In the genomic region with DNA sequence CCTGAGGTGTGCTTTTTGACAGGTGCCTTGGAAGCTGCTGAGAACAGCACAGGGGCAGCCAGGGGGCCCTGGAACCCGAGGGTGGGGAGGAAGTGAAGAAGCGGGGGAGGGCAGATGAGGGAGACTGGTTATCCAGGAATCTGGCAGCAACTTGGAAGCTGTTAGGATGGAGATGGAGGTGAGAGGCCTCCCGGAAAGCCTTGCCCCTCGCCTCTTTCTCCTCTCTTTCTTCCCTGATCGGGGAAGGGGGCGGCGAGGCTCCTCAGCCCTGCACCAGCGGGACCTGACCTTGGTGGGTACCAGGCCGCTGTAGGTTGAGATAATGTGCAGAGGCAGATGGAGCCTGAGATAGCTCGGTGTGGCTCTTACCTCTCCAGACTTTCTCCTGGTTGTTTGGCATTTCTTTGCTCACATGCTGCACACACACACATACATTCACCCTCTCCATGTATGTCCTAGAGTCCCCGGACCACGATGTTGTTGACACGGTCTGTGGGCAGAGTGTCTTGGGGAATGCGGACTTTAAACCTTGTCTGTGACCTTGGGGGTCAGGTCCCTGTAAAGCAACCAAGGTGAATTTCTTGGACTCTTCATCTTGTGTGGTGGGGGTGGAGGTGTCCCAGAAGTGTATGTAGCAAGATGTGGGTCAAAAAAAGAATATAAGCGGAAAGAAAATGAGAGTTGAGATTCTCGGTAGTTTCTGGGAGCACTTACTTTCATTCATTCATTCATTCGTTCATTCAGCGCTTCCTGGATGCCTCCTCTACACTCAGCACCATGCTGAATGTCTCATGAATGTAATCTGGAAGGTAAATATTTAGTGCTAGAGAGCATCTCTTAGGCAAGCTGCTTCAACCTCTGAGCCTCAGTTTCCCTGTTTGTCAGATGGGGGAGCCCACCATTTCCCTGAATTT, we compare ENCODE assay signal across 9 cellular contexts. TPM values are rescaled to one million over a fixed set of nuclear protein-coding genes. Genes with fewer than 3 reads are reported as not detected.
DNase-seq lines count a peak whose midpoint lies in the region; ATAC-seq and TF ChIP-seq lines count a peak whose summit lies in the region.
"Had no signal": no experiment of that assay in that cellular context is flagged by ENCODE, and none has a peak within 500 bp of the region (broad histone marks: within the 10 kb centered on the region; RNA-seq: fewer than 3 reads in every experiment).

No MANE protein-coding gene starts in this region.

- no TSS peak for BruUV-seq in Panc1 (replicated peaks; lab: Mats Ljungman, UMichigan)

- no peaks in the 10 kb centered on the region for H3K27me3 Mint-ChIP-seq in osteocyte (ENCODE audit: unreplicated experiment)
- H3K27me3 Mint-ChIP-seq in activated CD4-positive, alpha-beta T cell treated with anti-CD3 and anti-CD28 coated beads, Interleukin-2, amount 10 ng/mL, durations not matched to agents 24 days and 14 days = peaks cover 29% of the 10 kb centered on the region

- H3K9me3 Mint-ChIP-seq in osteocyte (ENCODE audit: unreplicated experiment) = no peaks in the 10 kb centered on the region
- no peaks in the 10 kb centered on the region for H3K9me3 Mint-ChIP-seq in activated CD4-positive, alpha-beta T cell treated with anti-CD3 and anti-CD28 coated beads, Interleukin-2, amount 10 ng/mL, durations not matched to agents 24 days and 14 days

- H3F3A ChIP-seq in GM23248 (ENCODE audit: insufficient read depth) = no peaks in the 10 kb centered on the region

- TF ChIP-seq CTCF in Panc1 (IDR thresholded peaks at IDR 0.05) (no peak), esophagus squamous epithelium (IDR thresholded peaks at IDR 0.05) (no peak), osteocyte (IDR thresholded peaks at IDR 0.05) (no peak)

- H3K4me1 ChIP-seq in GM23248 (ENCODE audit: insufficient read depth) = no peaks in the 10 kb centered on the region; the same call in 1 of the 2 replicates
- H3K4me1 ChIP-seq in Panc1 (ENCODE audit: control insufficient read depth, insufficient read depth, low read length) = peaks cover 31% of the 10 kb centered on the region
- H3K4me1 ChIP-seq in esophagus squamous epithelium = peaks cover 5 to 49% (median 19%) of the 10 kb centered on the region in 3 donors

- H3K27ac Mint-ChIP-seq in osteocyte (ENCODE audit: unreplicated experiment) = no peak overlapping the region
- no peak overlapping the region for H3K27ac Mint-ChIP-seq in activated CD4-positive, alpha-beta T cell treated with anti-CD3 and anti-CD28 coated beads, Interleukin-2, amount 10 ng/mL, durations not matched to agents 24 days and 14 days
- H3K27ac Mint-ChIP-seq: activated CD8-positive, alpha-beta memory T cell treated with anti-CD3 and anti-CD28 coated beads, Interleukin-2, amount 10 ng/mL, durations not matched to agents 7 days and 5 days had no signal

- H3K36me3 ChIP-seq in GM23248 (ENCODE audit: low read depth) = no peaks in the 10 kb centered on the region
- no peaks in the 10 kb centered on the region for H3K36me3 ChIP-seq in Panc1 (ENCODE audit: control insufficient read depth, insufficient read depth, low read length)
- no peaks in the 10 kb centered on the region for H3K36me3 ChIP-seq in esophagus squamous epithelium

- H3K9me3 ChIP-seq in GM23248 (ENCODE audit: low read depth) = no peaks in the 10 kb centered on the region
- no peaks in the 10 kb centered on the region for H3K9me3 ChIP-seq in Panc1 (ENCODE audit: control insufficient read depth, insufficient read depth, low read depth, low read length)
- no peaks in the 10 kb centered on the region for H3K9me3 ChIP-seq in esophagus squamous epithelium

- H4K20me1 ChIP-seq in GM23248 (ENCODE audit: insufficient read depth) = no peaks in the 10 kb centered on the region

- no peak for ATAC-seq in Panc1
- no peak for ATAC-seq in HG03095 (IDR thresholded peaks at IDR 0.05; ENCODE audit: unreplicated experiment)
- ATAC-seq in GM21367 (IDR thresholded peaks at IDR 0.05; ENCODE audit: unreplicated experiment) = no peak
- ATAC-seq: activated CD8-positive, alpha-beta memory T cell treated with anti-CD3 and anti-CD28 coated beads, Interleukin-2, amount 10 ng/mL, durations not matched to agents 7 days and 5 days had no signal

- H3K79me2 ChIP-seq in GM23248 (ENCODE audit: insufficient read depth) = no peaks in the 10 kb centered on the region

- H3K4me1 Mint-ChIP-seq in osteocyte (ENCODE audit: unreplicated experiment) = peaks cover 25% of the 10 kb centered on the region
- H3K4me1 Mint-ChIP-seq in activated CD4-positive, alpha-beta T cell treated with anti-CD3 and anti-CD28 coated beads, Interleukin-2, amount 10 ng/mL, durations not matched to agents 24 days and 14 days = peaks cover 8% of the 10 kb centered on the region

- H3K36me3 Mint-ChIP-seq in osteocyte (ENCODE audit: unreplicated experiment) = no peaks in the 10 kb centered on the region
- no peaks in the 10 kb centered on the region for H3K36me3 Mint-ChIP-seq in activated CD4-positive, alpha-beta T cell treated with anti-CD3 and anti-CD28 coated beads, Interleukin-2, amount 10 ng/mL, durations not matched to agents 24 days and 14 days (ENCODE audit: low read depth)
- H3K36me3 Mint-ChIP-seq: activated CD8-positive, alpha-beta memory T cell treated with anti-CD3 and anti-CD28 coated beads, Interleukin-2, amount 10 ng/mL, durations not matched to agents 7 days and 5 days had no signal

- intact Hi-C loops in Panc1 (cut with micrococcal nuclease; ENCODE audit: unreplicated experiment) (no loop called here), esophagus squamous epithelium (cut with DNase I) (no loop called here)
- intact Hi-C loops in activated CD4-positive, alpha-beta T cell treated with anti-CD3 and anti-CD28 coated beads, Interleukin-2, amount 10 ng/mL, durations not matched to agents 24 days and 14 days (cut with micrococcal nuclease) = no loop called here

- no peaks in the 10 kb centered on the region for H3K27me3 ChIP-seq in GM23248 (replicated peaks; ENCODE audit: insufficient read depth)
- H3K27me3 ChIP-seq in Panc1 (ENCODE audit: control insufficient read depth, insufficient read depth, low read length) = no peaks in the 10 kb centered on the region
- H3K27me3 ChIP-seq in esophagus squamous epithelium = peaks cover 0 to 48% (median 3%) of the 10 kb centered on the region in 4 donors

- no peak overlapping the region for H3K4me2 ChIP-seq in GM23248 (ENCODE audit: unreplicated experiment)

- POLR2A ChIA-PET in Panc1 (lab: Charles Lee) = no interaction called here

- in situ Hi-C loops in GM23248 (cut with MboI) (no loop called here), Panc1 (cut with HindIII; ENCODE audit: low pct_unique_long_range_greater_than_20kb, low sequenced_read_pairs) (no loop called here)

- H3K4me3 ChIP-seq in GM23248 (peak overlapping the region; percentile 74), Panc1 (ENCODE audit: low read depth in 2 of 2, low read length in 2 of 2) (peak overlapping the region; percentile 50 to 56), esophagus squamous epithelium (peak overlapping the region; percentile 61 to 75 (median 72))

- DNase-seq in GM23248 (no peak), Panc1 (ENCODE audit: low read depth, low spot score) (no peak), esophagus squamous epithelium (lab: John Stamatoyannopoulos, UW) (no peak), osteocyte (ENCODE audit: extremely low spot score, unreplicated experiment) (no peak)
- DNase-seq in activated CD4-positive, alpha-beta T cell treated with anti-CD3 and anti-CD28 coated beads, Interleukin-2, amount 10 ng/mL, durations not matched to agents 24 days and 14 days = no peak
- DNase-seq: activated CD8-positive, alpha-beta memory T cell treated with anti-CD3 and anti-CD28 coated beads, Interleukin-2, amount 10 ng/mL, durations not matched to agents 7 days and 5 days; NCI-H446 had no signal

- H3K27ac ChIP-seq in GM23248 (no peak overlapping the region), Panc1 (ENCODE audit: low read length) (0 out of 2 replicates have a peak overlapping the region, but pooled peaks have one; percentile 30), esophagus squamous epithelium (peak overlapping the region in 2 of 4 donors; percentile 62 to 72)

- H3K9ac ChIP-seq in GM23248 = no peak overlapping the region

- H3K9me2 ChIP-seq in GM23248 (ENCODE audit: insufficient read depth) = no peaks in the 10 kb centered on the region

- CTCF ChIA-PET in Panc1 (lab: Charles Lee) = interaction anchor here (0.6 kb wide), 1 partner anchor 50 kb away, joined by 5 read pairs; no protein-coding TSS in a partner anchor

- 71% methylated on average over 17 to 18 of the region's 18 CpGs for WGBS in GM23248 (ENCODE audit: low coverage in 1 of 2, low lambda C conversion rate in 2 of 2, missing lambda C conversion rate in 2 of 2), 2 experiments
- WGBS in esophagus squamous epithelium, 2 donors = 69 to 75% methylated on average over 15 to 18 of the region's 18 CpGs

- no peak overlapping the region for H2AFZ ChIP-seq in GM23248

- peak overlapping the region; percentile 40 for H3K4me3 Mint-ChIP-seq in osteocyte (ENCODE audit: unreplicated experiment)
- no peak overlapping the region for H3K4me3 Mint-ChIP-seq in activated CD4-positive, alpha-beta T cell treated with anti-CD3 and anti-CD28 coated beads, Interleukin-2, amount 10 ng/mL, durations not matched to agents 24 days and 14 days
- H3K4me3 Mint-ChIP-seq: activated CD8-positive, alpha-beta memory T cell treated with anti-CD3 and anti-CD28 coated beads, Interleukin-2, amount 10 ng/mL, durations not matched to agents 7 days and 5 days had no signal

- TF ChIP-seq POLR2A in esophagus squamous epithelium (IDR thresholded peaks at IDR 0.05) = no peak

RNA-seq across cellular contexts. Expression of gene WWC1, which starts 1.6 kb away (rescaled TPM):
- total RNA-seq in GM23248 (2014; rRNA removed; shearing (Covaris generic)) = 3.5 and 7.1 TPM in 2 replicates
- 1.2 and 1.8 TPM in 2 replicates for polyA plus RNA-seq in GM23248 (2016; fragmentation: Nextera tagmentation; extraction: Ambion mirVana)
- total RNA-seq in Panc1 (2021; ENCODE audit: unreplicated experiment) (29.4 TPM), esophagus squamous epithelium (10 to 100 TPM; 14.4 to 25.0 (median 16.1) TPM), osteocyte (2.2 and 3.6 TPM in 2 replicates)
- 21.0 TPM for polyA plus RNA-seq in Panc1 (2012; ENCODE audit: insufficient read length)
- total RNA-seq in activated CD4-positive, alpha-beta T cell treated with anti-CD3 and anti-CD28 coated beads, Interleukin-2, amount 10 ng/mL, durations not matched to agents 24 days and 14 days = 1.1 and 2.4 TPM in 2 replicates
